Comparison of ENCODE assay signal across 12 cellular contexts in the genomic region with DNA sequence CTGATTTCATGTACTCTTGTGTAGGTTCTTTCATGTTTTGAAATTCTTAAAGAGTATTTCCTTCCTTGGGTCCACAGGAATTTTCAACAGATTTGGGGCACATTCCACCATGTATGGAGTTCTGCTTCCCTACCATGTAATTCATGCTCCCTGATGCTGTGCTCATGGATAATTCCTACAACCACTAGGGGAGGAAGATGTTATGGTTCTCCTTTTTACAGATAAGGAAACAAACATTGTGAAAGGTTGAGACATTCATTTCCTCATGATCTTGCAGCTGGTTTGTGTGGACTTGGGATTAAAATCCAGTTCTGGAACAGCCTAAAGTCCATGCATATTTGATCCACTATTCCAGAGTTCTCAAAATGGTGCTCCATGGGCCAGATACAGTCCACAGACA.
"Had no signal": no experiment of that assay in that cellular context is flagged by ENCODE, and none has a peak within 500 bp of the region (broad histone marks: within the 10 kb centered on the region; RNA-seq: fewer than 3 reads in every experiment).

No MANE protein-coding gene starts in this region.

- H3K4me3 ChIP-seq: gastrocnemius medialis, left ventricle myocardium inferior, pancreas, uterus had no signal

- ATAC-seq: gastrocnemius medialis had no signal

- H3K27me3 ChIP-seq: gastrocnemius medialis, pancreas, uterus had no signal

- H3K9me3 ChIP-seq: gastrocnemius medialis, left ventricle myocardium inferior, pancreas, uterus had no signal

- DNase-seq: activated CD4-positive, alpha-beta memory T cell treated with anti-CD3 and anti-CD28 coated beads for 36 hours; activated gamma-delta T cell treated with Interleukin-2 at 50 U/mL for 16 hours; activated naive CD8-positive, alpha-beta T cell treated with anti-CD3 and anti-CD28 coated beads, Interleukin-2, amount 10 ng/mL, durations not matched to agents 7 days and 5 days; activated T-cell treated with anti-CD3 and anti-CD28 coated beads, Interleukin-2, amount 50 U/mL, for 48 hours; aorta; gastrocnemius medialis; islet precursor cell; left ventricle myocardium inferior; pancreas; stimulated activated CD4-positive, alpha-beta T cell treated with anti-CD3 and anti-CD28 coated beads, Interleukin-2, amount 100 ng/mL, for 48 hours; T-helper 9 cell; uterus had no signal

- H3K27ac ChIP-seq: gastrocnemius medialis, left ventricle myocardium inferior, pancreas, uterus had no signal

- H3K36me3 ChIP-seq: gastrocnemius medialis, left ventricle myocardium inferior, pancreas, uterus had no signal

- H3K4me1 ChIP-seq: pancreas, uterus had no signal
